Comparison of ENCODE assay signal across 8 cellular contexts in genomic region chr9:33076360-33077004, GRCh38. TPM values are rescaled to one million over a fixed set of nuclear protein-coding genes. Genes with fewer than 3 reads are reported as not detected.
DNase-seq lines count a peak whose midpoint lies in the region; ATAC-seq and TF ChIP-seq lines count a peak whose summit lies in the region.

SMU1 (minus strand) TSS chr9:33076674; CDS start chr9:33076608, 66 bp downstream.

- H3K4me1 Mint-ChIP-seq in activated T-helper 17 cell treated with anti-CD3 and anti-CD28 coated beads, Interleukin-2, amount 50 U/mL, for 72 hours, result peaks cover 21% of the 10 kb centered on the region
- peaks cover 17 to 61% (median 48%) of the 10 kb centered on the region in 7 donors for H3K4me1 Mint-ChIP-seq in naive thymus-derived CD4-positive, alpha-beta T cell
- peaks cover 16 to 32% of the 10 kb centered on the region in 2 donors for H3K4me1 Mint-ChIP-seq in stimulated activated naive B cell treated with anti-CD40 and anti-IgM and Interleukin-4, amounts not matched to agents 10 μg/mL and 1 μg/mL and 100 μg/mL, for 72 hours

- H3K9me3 Mint-ChIP-seq in activated T-helper 17 cell treated with anti-CD3 and anti-CD28 coated beads, Interleukin-2, amount 50 U/mL, for 72 hours, result no peaks in the 10 kb centered on the region
- peaks cover 0 to 8% (median 0%) of the 10 kb centered on the region in 11 donors for H3K9me3 Mint-ChIP-seq in naive thymus-derived CD4-positive, alpha-beta T cell
- no peaks in the 10 kb centered on the region for H3K9me3 Mint-ChIP-seq in stimulated activated naive B cell treated with anti-CD40 and anti-IgM and Interleukin-4, amounts not matched to agents 10 μg/mL and 1 μg/mL and 100 μg/mL, for 72 hours

- no peaks in the 10 kb centered on the region for H3K27me3 Mint-ChIP-seq in activated T-helper 17 cell treated with anti-CD3 and anti-CD28 coated beads, Interleukin-2, amount 50 U/mL, for 72 hours
- H3K27me3 Mint-ChIP-seq in naive thymus-derived CD4-positive, alpha-beta T cell, result no peaks in the 10 kb centered on the region
- H3K27me3 Mint-ChIP-seq in stimulated activated naive B cell treated with anti-CD40 and anti-IgM and Interleukin-4, amounts not matched to agents 10 μg/mL and 1 μg/mL and 100 μg/mL, for 72 hours, result no peaks in the 10 kb centered on the region

- no peaks in the 10 kb centered on the region for H4K20me1 ChIP-seq in fibroblast of lung (ENCODE audit: control insufficient read depth, extremely low read depth, insufficient read depth, low read length)

- H3K27ac Mint-ChIP-seq in activated T-helper 17 cell treated with anti-CD3 and anti-CD28 coated beads, Interleukin-2, amount 50 U/mL, for 72 hours, result peak within 1 kb of the TSS; percentile 97
- H3K27ac Mint-ChIP-seq in naive thymus-derived CD4-positive, alpha-beta T cell, result peak within 1 kb of the TSS; percentile 97 to 100 (median 99)
- peak within 1 kb of the TSS; percentile 100 for H3K27ac Mint-ChIP-seq in stimulated activated naive B cell treated with anti-CD40 and anti-IgM and Interleukin-4, amounts not matched to agents 10 μg/mL and 1 μg/mL and 100 μg/mL, for 72 hours

- DNase-seq in Daoy (ENCODE audit: low read depth) (peak; percentile 99), GOT3 (lab: John Stamatoyannopoulos, UW) (peak; percentile 61), LNCaP clone FGC (ENCODE audit: low read depth) (peak; percentile 92), RWPE1 (ENCODE audit: low spot score) (peak; percentile 98), fibroblast of lung (ENCODE audit: low read depth in 2 of 2) (peak; percentile 96 to 98)
- DNase-seq in naive thymus-derived CD4-positive, alpha-beta T cell, result peak; percentile 82 to 97 (median 95)
- peak; percentile 95 for DNase-seq in stimulated activated naive B cell treated with anti-CD40 and anti-IgM and Interleukin-4, amounts not matched to agents 10 μg/mL and 1 μg/mL and 100 μg/mL, for 72 hours

- peaks cover 4% of the 10 kb centered on the region for H3K36me3 ChIP-seq in fibroblast of lung (ENCODE audit: control insufficient read depth, insufficient read depth, low read length)
- peaks cover 2 to 21% (median 4%) of the 10 kb centered on the region in 3 experiments for H3K36me3 ChIP-seq in naive thymus-derived CD4-positive, alpha-beta T cell (ENCODE audit: control insufficient read depth in 2 of 3, insufficient read depth in 3 of 3, low read length in 3 of 3)

- CTCF ChIA-PET in RWPE1 (lab: Yijun Ruan, JAX), result interaction anchor here (0.7 to 0.8 kb wide), 2 partner anchors 11 to 150 kb away, joined by 3 read pairs; no protein-coding TSS in a partner anchor
- CTCF ChIA-PET in naive thymus-derived CD4-positive, alpha-beta T cell (lab: Charles Lee), result interaction anchor here (0.6 to 1.4 kb wide), 4 partner anchors 9 to 94 kb away, joined by 3 to 4 read pairs (median 4); no protein-coding TSS in a partner anchor

- H3K9me3 ChIP-seq in fibroblast of lung (ENCODE audit: control insufficient read depth, insufficient read depth, low read depth, low read length), result no peaks in the 10 kb centered on the region
- H3K9me3 ChIP-seq in naive thymus-derived CD4-positive, alpha-beta T cell (ENCODE audit: control insufficient read depth in 2 of 3, low read length in 3 of 3), result no peaks in the 10 kb centered on the region

- no peaks in the 10 kb centered on the region for H3K27me3 ChIP-seq in fibroblast of lung (ENCODE audit: control insufficient read depth, insufficient read depth, low read length)
- H3K27me3 ChIP-seq in naive thymus-derived CD4-positive, alpha-beta T cell (ENCODE audit: control insufficient read depth in 2 of 2, insufficient read depth in 2 of 2, low read length in 2 of 2), result no peaks in the 10 kb centered on the region

- peaks cover 46% of the 10 kb centered on the region for H3K36me3 Mint-ChIP-seq in activated T-helper 17 cell treated with anti-CD3 and anti-CD28 coated beads, Interleukin-2, amount 50 U/mL, for 72 hours (ENCODE audit: low read depth)
- H3K36me3 Mint-ChIP-seq in naive thymus-derived CD4-positive, alpha-beta T cell, result peaks cover 0 to 17% (median 9%) of the 10 kb centered on the region in 5 donors
- H3K36me3 Mint-ChIP-seq in stimulated activated naive B cell treated with anti-CD40 and anti-IgM and Interleukin-4, amounts not matched to agents 10 μg/mL and 1 μg/mL and 100 μg/mL, for 72 hours, result peaks cover 8 to 30% of the 10 kb centered on the region in 2 donors

- ATAC-seq in activated T-helper 17 cell treated with anti-CD3 and anti-CD28 coated beads, Interleukin-2, amount 50 U/mL, for 72 hours (replicated peaks), result peak; percentile 97
- peak; percentile 97 for ATAC-seq in naive thymus-derived CD4-positive, alpha-beta T cell
- ATAC-seq in stimulated activated naive B cell treated with anti-CD40 and anti-IgM and Interleukin-4, amounts not matched to agents 10 μg/mL and 1 μg/mL and 100 μg/mL, for 72 hours (replicated peaks), result peak; percentile 98 to 99

- POLR2A ChIA-PET in RWPE1 (lab: Yijun Ruan, JAX; ENCODE audit: low non-redundant PET), result interaction anchor here (1.0 kb wide), 1 partner anchor 150 kb away, joined by 3 read pairs; no protein-coding TSS in a partner anchor
- POLR2A ChIA-PET in naive thymus-derived CD4-positive, alpha-beta T cell (lab: Charles Lee), result interaction anchor here (0.8 to 2.6 kb wide), 20 partner anchors 9 to 399 kb away, joined by 3 to 11 read pairs (median 4); partner anchors contain the start of genes B4GALT1, DNAJA1 and NFX1

- H3K4me2 ChIP-seq in fibroblast of lung (ENCODE audit: extremely low read depth, insufficient read depth, low read length), result peak within 1 kb of the TSS; percentile 99

- H3K27ac ChIP-seq in RWPE1, result peak within 1 kb of the TSS; percentile 84
- H3K27ac ChIP-seq in fibroblast of lung (ENCODE audit: insufficient read depth, low read length), result peak within 1 kb of the TSS; percentile 99
- H3K27ac ChIP-seq in naive thymus-derived CD4-positive, alpha-beta T cell (ENCODE audit: low read depth, low read length), result peak within 1 kb of the TSS; percentile 93

- H2AFZ ChIP-seq in fibroblast of lung (ENCODE audit: low read length), result peak within 1 kb of the TSS; percentile 88

- peaks cover 35% of the 10 kb centered on the region for H3K79me2 ChIP-seq in fibroblast of lung (ENCODE audit: control insufficient read depth, insufficient read depth, low read length)

- H3K4me3 Mint-ChIP-seq in activated T-helper 17 cell treated with anti-CD3 and anti-CD28 coated beads, Interleukin-2, amount 50 U/mL, for 72 hours, result peak within 1 kb of the TSS; percentile 92
- H3K4me3 Mint-ChIP-seq in naive thymus-derived CD4-positive, alpha-beta T cell, result peak within 1 kb of the TSS; percentile 95 to 100 (median 98)
- peak within 1 kb of the TSS; percentile 99 to 100 for H3K4me3 Mint-ChIP-seq in stimulated activated naive B cell treated with anti-CD40 and anti-IgM and Interleukin-4, amounts not matched to agents 10 μg/mL and 1 μg/mL and 100 μg/mL, for 72 hours

- H3K4me1 ChIP-seq in fibroblast of lung (ENCODE audit: control insufficient read depth, extremely low read depth, insufficient read depth, low read length), result peaks cover 3% of the 10 kb centered on the region
- H3K4me1 ChIP-seq in naive thymus-derived CD4-positive, alpha-beta T cell (ENCODE audit: control insufficient read depth in 2 of 2, insufficient read depth in 2 of 2, low read length in 2 of 2), result peaks cover 16 to 21% of the 10 kb centered on the region in 2 donors

- H3K9ac ChIP-seq in fibroblast of lung (ENCODE audit: insufficient read depth, low read length), result peak within 1 kb of the TSS; percentile 96

- no peak for TF ChIP-seq CTCF in LNCaP clone FGC (IDR thresholded peaks at IDR 0.05; ENCODE audit: control insufficient read depth, extremely low read depth, insufficient read depth)
- TF ChIP-seq CTCF in RWPE1 (conservative IDR thresholded peaks at IDR 0.05; ENCODE audit: low read depth), result no peak
- no peak for TF ChIP-seq CTCF in fibroblast of lung (conservative IDR thresholded peaks at IDR 0.05 in 1 of 2, IDR thresholded peaks at IDR 0.05 in 1 of 2; ENCODE audit: low read depth in 1 of 2, low read length in 2 of 2)

- intact Hi-C loops in naive thymus-derived CD4-positive, alpha-beta T cell (cut with micrococcal nuclease), result loop anchor here (1.0 to 5.0 kb wide), 11 partner anchors 32 to 741 kb away; partner anchors contain the start of genes APTX (in 2 of the 2), BAG1 (in 2 of the 2), DNAJA1 (in 2 of the 2) and NFX1 (in 2 of the 2)

- H3K4me3 ChIP-seq in LNCaP clone FGC (ENCODE audit: low read depth, low read length) (peak within 1 kb of the TSS; percentile 90), fibroblast of lung (replicated peaks in 1 of 4; ENCODE audit: control extremely low read depth in 1 of 4, insufficient read depth in 1 of 4, low read depth in 3 of 4, low read length in 4 of 4) (peak within 1 kb of the TSS; percentile 86 to 92 (median 88))
- H3K4me3 ChIP-seq in naive thymus-derived CD4-positive, alpha-beta T cell (ENCODE audit: low read length), result peak within 1 kb of the TSS; percentile 82

RNA-seq across cellular contexts. Expression of gene SMU1, which starts in this region (rescaled TPM):
- total RNA-seq in Daoy (2014; rRNA removed; shearing (Covaris generic)), result 43.9 and 44.3 TPM in 2 replicates
- total RNA-seq in activated T-helper 17 cell treated with anti-CD3 and anti-CD28 coated beads, Interleukin-2, amount 50 U/mL, for 72 hours, result 10 to 100 TPM; 24.2 to 30.9 TPM
- total RNA-seq in fibroblast of lung, result 31.0 and 32.6 TPM in 2 replicates
- 18.5 and 19.1 TPM in 2 replicates for polyA plus RNA-seq in fibroblast of lung
- polyA plus RNA-seq in fibroblast of lung (2012), result 15.2 and 15.8 TPM in 2 replicates
- 5.4 and 7.4 TPM in 2 replicates for polyA minus RNA-seq in fibroblast of lung (ENCODE audit: low replicate concordance)
- 10 to 100 TPM; 22.3 to 32.9 (median 25.6) TPM for total RNA-seq in naive thymus-derived CD4-positive, alpha-beta T cell
- 10 to 100 TPM; 26.4 to 30.0 TPM for polyA plus RNA-seq in naive thymus-derived CD4-positive, alpha-beta T cell

Comparison
In these comparisons a context has a peak if more than half of its experiments do, and no peak if none do; other contexts are left out.
1. Peak in every context shown above with its lines: DNase-seq, ATAC-seq, H3K4me3 ChIP-seq and H3K27ac ChIP-seq.